Comparison of ENCODE assay signal across 12 cellular contexts in genomic region chr11:83272627-83273026, GRCh38. TPM values are rescaled to one million over a fixed set of nuclear protein-coding genes. Genes with fewer than 3 reads are reported as not detected.
DNase-seq lines count a peak whose midpoint lies in the region; ATAC-seq and TF ChIP-seq lines count a peak whose summit lies in the region.
"Had no signal": no experiment of that assay in that cellular context is flagged by ENCODE, and none has a peak within 500 bp of the region (broad histone marks: within the 10 kb centered on the region; RNA-seq: fewer than 3 reads in every experiment).

No MANE protein-coding gene starts in this region.

- TF ChIP-seq CTCF in BJ (IDR thresholded peaks at IDR 0.05; ENCODE audit: insufficient read depth, low read depth, low read length) (no peak), IMR-90 (conservative IDR thresholded peaks at IDR 0.05; ENCODE audit: low read depth, low read length) (no peak), brain microvascular endothelial cell (IDR thresholded peaks at IDR 0.05; ENCODE audit: low read depth, low read length, missing control alignments) (no peak), left lung (IDR thresholded peaks at IDR 0.05) (no peak)

- intact Hi-C loops in IMR-90 (cut with micrococcal nuclease) = no loop called here
- intact Hi-C loops in left lung (cut with DNase I) = no loop called here

- in situ Hi-C loops in IMR-90 (cut with MboI; ENCODE audit: low sequenced_read_pairs) = no loop called here
- in situ Hi-C loops in brain microvascular endothelial cell (cut with HindIII; ENCODE audit: low pct_ligation_motif_present, low sequenced_read_pairs) = no loop called here

- H2BK120ac ChIP-seq in IMR-90 (ENCODE audit: low read depth, low read length) = no peak overlapping the region

- no peak overlapping the region; the same call in 1 of the 2 replicates for H4K91ac ChIP-seq in IMR-90 (ENCODE audit: insufficient read depth, low read depth, low read length)

- no peaks in the 10 kb centered on the region; the same call in 1 of the 2 replicates for H4K20me1 ChIP-seq in IMR-90 (ENCODE audit: insufficient read depth, low read length)

- peak overlapping the region; percentile 46 for H2BK5ac ChIP-seq in IMR-90 (ENCODE audit: low read depth, low read length, poor library complexity, severe bottlenecking)

- POLR2A ChIA-PET in BJ (lab: Charles Lee) = no interaction called here
- POLR2A ChIA-PET in IMR-90 (lab: Charles Lee; ENCODE audit: unreplicated experiment) = no interaction called here

- no peaks in the 10 kb centered on the region for H3K9me1 ChIP-seq in IMR-90 (ENCODE audit: insufficient read depth, low read length)

- H3K9me3 ChIP-seq in IMR-90 (ENCODE audit: control insufficient read depth, insufficient read depth, low read length) = no peaks in the 10 kb centered on the region
- H3K9me3 ChIP-seq in left lung = peaks cover 0 to 2% of the 10 kb centered on the region in 2 donors
- H3K9me3 ChIP-seq: breast epithelium, stomach had no signal

- H3K14ac ChIP-seq in IMR-90 (replicated peaks; ENCODE audit: low read depth, low read length) = no peak overlapping the region

- no peak overlapping the region for H2BK15ac ChIP-seq in IMR-90 (ENCODE audit: low read depth, low read length)

- H2AK9ac ChIP-seq in IMR-90 (replicated peaks; ENCODE audit: low read depth, low read length, poor library complexity) = no peak overlapping the region

- H3K36me3 ChIP-seq in BJ (ENCODE audit: control insufficient read depth, insufficient read depth, low read length) (peaks cover 1% of the 10 kb centered on the region; the same call in 1 of the 2 replicates), IMR-90 (ENCODE audit: control insufficient read depth, insufficient read depth, low read length) (peaks cover 14% of the 10 kb centered on the region), brain microvascular endothelial cell (replicated peaks) (peaks cover 18% of the 10 kb centered on the region), left lung (peaks cover 0 to 68% of the 10 kb centered on the region in 2 donors)
- H3K36me3 ChIP-seq: breast epithelium had no signal

- CTCF ChIA-PET in BJ (lab: Yijun Ruan, JAX) (interaction anchor here (1.0 to 1.4 kb wide), 2 partner anchors 12 to 20 kb away, joined by 3 read pairs; no protein-coding TSS in a partner anchor), IMR-90 (lab: Yijun Ruan, JAX) (no interaction called here)

- DNase-seq in BJ (ENCODE audit: low read depth) (peak; percentile 57), IMR-90 (peak; percentile 82), brain microvascular endothelial cell (peak; percentile 67), left lung (no peak), HT-29 (ENCODE audit: low spot score) (no peak)
- no peak for DNase-seq in stimulated activated CD4-positive, alpha-beta T cell treated with anti-CD3 and anti-CD28 coated beads, Interleukin-4, amount 100 ng/mL, for 1 hour
- DNase-seq in effector CD4-positive, alpha-beta T cell = no peak
- DNase-seq: GF-D8; stimulated activated CD4-positive, alpha-beta T cell treated with anti-CD3 and anti-CD28 coated beads, Interleukin-2, amount 100 ng/mL, for 48 hours; stomach had no signal

- H3K79me1 ChIP-seq in IMR-90 (ENCODE audit: low read depth in 1 of 2, low read length in 2 of 2) = peaks cover 6 to 7% of the 10 kb centered on the region in 2 experiments; a peak in 1 of 4 replicates

- no peak for TF ChIP-seq POLR2A in IMR-90 (IDR thresholded peaks at IDR 0.05; ENCODE audit: low read depth, low read length)

- H3K56ac ChIP-seq in IMR-90 (ENCODE audit: extremely low read depth, insufficient read depth, low read length) = no peak overlapping the region

- no peak overlapping the region for H2AK5ac ChIP-seq in IMR-90 (ENCODE audit: low read depth, low read length)

- H3K4me1 ChIP-seq in IMR-90 (ENCODE audit: control insufficient read depth, insufficient read depth, low read length) = peaks cover 2% of the 10 kb centered on the region; the same call in 1 of the 2 replicates
- no peaks in the 10 kb centered on the region for H3K4me1 ChIP-seq in left lung
- H3K4me1 ChIP-seq: breast epithelium had no signal

- H3K23ac ChIP-seq in IMR-90 (ENCODE audit: low read depth, low read length) = no peak overlapping the region

- H3K18ac ChIP-seq in IMR-90 (ENCODE audit: low read depth, low read length) = peak overlapping the region; percentile 59; the same call in 1 of the 2 replicates

- dilution Hi-C loops in IMR-90 (cut with HindIII; ENCODE audit: low sequenced_read_pairs, unreplicated experiment) = no loop called here

- BruUV-seq in IMR-90 (replicated peaks; lab: Mats Ljungman, UMichigan) = no TSS peak

- H2BK20ac ChIP-seq in IMR-90 (ENCODE audit: low read depth, low read length) = no peak overlapping the region

- H3K4me3 ChIP-seq in BJ (ENCODE audit: low read depth, low read length) (no peak overlapping the region), IMR-90 (ENCODE audit: insufficient read depth, low read depth, low read length) (no peak overlapping the region), brain microvascular endothelial cell (ENCODE audit: low read depth, low read length) (no peak overlapping the region), left lung (no peak overlapping the region)
- H3K4me3 ChIP-seq: breast epithelium, stomach had no signal

- H4K8ac ChIP-seq in IMR-90 (ENCODE audit: low read depth in 2 of 2, low read length in 2 of 2) = no peak overlapping the region

- H3K4me2 ChIP-seq in IMR-90 (ENCODE audit: low read depth, low read length) = peak overlapping the region; percentile 84; the same call in 1 of the 2 replicates

- H3K9ac ChIP-seq in IMR-90 (ENCODE audit: low read depth, low read length) = no peak overlapping the region

- H3K4ac ChIP-seq in IMR-90 (ENCODE audit: low read depth, low read length) = no peak overlapping the region

- ATAC-seq in IMR-90 (ENCODE audit: low read depth) (peak; percentile 93), left lung (peak; percentile 29), HG03025 (IDR thresholded peaks at IDR 0.05; ENCODE audit: low FRiP score, unreplicated experiment) (no peak)

- H2AFZ ChIP-seq in IMR-90 (replicated peaks; ENCODE audit: low read length, poor library complexity) = no peak overlapping the region

- H4K5ac ChIP-seq in IMR-90 (ENCODE audit: low read depth, low read length) = no peak overlapping the region

- no peaks in the 10 kb centered on the region for H3K27me3 ChIP-seq in BJ (ENCODE audit: control insufficient read depth, insufficient read depth, low read length)
- H3K27me3 ChIP-seq in IMR-90 (ENCODE audit: control insufficient read depth, insufficient read depth, low read length) = no peaks in the 10 kb centered on the region
- H3K27me3 ChIP-seq in brain microvascular endothelial cell (replicated peaks) = no peaks in the 10 kb centered on the region
- no peaks in the 10 kb centered on the region for H3K27me3 ChIP-seq in left lung
- H3K27me3 ChIP-seq: breast epithelium, stomach had no signal

- TF ChIP-seq RAD21 in IMR-90 (IDR thresholded peaks at IDR 0.05; ENCODE audit: low read length) = no peak

- H3K27ac ChIP-seq in IMR-90 (ENCODE audit: insufficient read depth, low read length) (no peak overlapping the region), brain microvascular endothelial cell (peak overlapping the region; percentile 60), left lung (no peak overlapping the region)
- H3K27ac ChIP-seq: breast epithelium, stomach had no signal

TF ChIP-seq in IMR-90, 13 proteins besides CTCF, POLR2A, EP300 and RAD21:
- no peak for TF ChIP-seq RFX5 (IDR thresholded peaks at IDR 0.05; ENCODE audit: low read depth, low read length)
- no peak for TF ChIP-seq BHLHE40 (IDR thresholded peaks at IDR 0.05; ENCODE audit: low read depth, low read length)
- TF ChIP-seq ELK1 (IDR thresholded peaks at IDR 0.05; ENCODE audit: borderline replicate concordance, low read depth, low read length) = no peak
- TF ChIP-seq CEBPB (IDR thresholded peaks at IDR 0.05; ENCODE audit: low read depth, low read length) = peak; percentile 42; the same call in 1 of the 2 replicates
- no peak for TF ChIP-seq SMC3 (IDR thresholded peaks at IDR 0.05; ENCODE audit: low read depth, low read length)
- no peak for TF ChIP-seq NFE2L2 (IDR thresholded peaks at IDR 0.05; ENCODE audit: low read depth, low read length)
- TF ChIP-seq MXI1 (IDR thresholded peaks at IDR 0.05; ENCODE audit: borderline replicate concordance, low read depth, low read length) = no peak
- TF ChIP-seq CHD1 (IDR thresholded peaks at IDR 0.05; ENCODE audit: low read depth, low read length) = no peak
- TF ChIP-seq MAZ (IDR thresholded peaks at IDR 0.05; ENCODE audit: borderline replicate concordance, low read depth, low read length) = no peak
- peak; percentile 58 for TF ChIP-seq FOS (IDR thresholded peaks at IDR 0.05; ENCODE audit: low read depth, low read length)
- TF ChIP-seq MAFK (IDR thresholded peaks at IDR 0.05; ENCODE audit: low read depth, low read length) = no peak
- no peak for TF ChIP-seq RCOR1 (IDR thresholded peaks at IDR 0.05; ENCODE audit: insufficient replicate concordance, low read length)
- TF ChIP-seq USF2 (IDR thresholded peaks at IDR 0.05; ENCODE audit: low read depth, low read length) = no peak

RNA-seq across cellular contexts. Expression of gene CCDC90B, which starts 13.5 kb away (rescaled TPM):
- 22.6 and 56.2 TPM in 2 replicates for polyA plus RNA-seq in BJ (2011; rRNA removed)
- 23.0 and 32.2 TPM in 2 replicates for polyA minus RNA-seq in BJ (2011; rRNA and poly(A)+ RNA removed)
- total RNA-seq in IMR-90 (2012; rRNA removed) = 43.7 and 63.0 TPM in 2 replicates
- 32.3 and 35.8 TPM in 2 replicates for polyA plus RNA-seq in IMR-90 (2012; rRNA removed)
- 13.2 and 14.2 TPM in 2 replicates for polyA plus RNA-seq in IMR-90 (2012; cell fraction: cytosol; rRNA removed)
- polyA plus RNA-seq in IMR-90 (2012; cell fraction: nucleus; rRNA removed; ENCODE audit: low replicate concordance) = 6.5 and 13.2 TPM in 2 replicates
- total RNA-seq in left lung = 10 to 100 TPM; 22.5 to 30.1 TPM
- total RNA-seq in HT-29 (2014; rRNA removed; shearing (Covaris generic)) = 26.6 and 29.9 TPM in 2 replicates

Comparison
In these comparisons a context has a peak if more than half of its experiments do, and no peak if none do; other contexts are left out.
1. DNase-seq: peak in BJ (single experiment), IMR-90 (single experiment) and brain microvascular endothelial cell (single experiment); none in left lung (0 of 2), stimulated activated CD4-positive, alpha-beta T cell treated with anti-CD3 and anti-CD28 coated beads, Interleukin-4, amount 100 ng/mL, for 1 hour (single experiment), HT-29 (single experiment) and effector CD4-positive, alpha-beta T cell (single experiment).